1 cellular context compared by ENCODE assay signal in the genomic region with DNA sequence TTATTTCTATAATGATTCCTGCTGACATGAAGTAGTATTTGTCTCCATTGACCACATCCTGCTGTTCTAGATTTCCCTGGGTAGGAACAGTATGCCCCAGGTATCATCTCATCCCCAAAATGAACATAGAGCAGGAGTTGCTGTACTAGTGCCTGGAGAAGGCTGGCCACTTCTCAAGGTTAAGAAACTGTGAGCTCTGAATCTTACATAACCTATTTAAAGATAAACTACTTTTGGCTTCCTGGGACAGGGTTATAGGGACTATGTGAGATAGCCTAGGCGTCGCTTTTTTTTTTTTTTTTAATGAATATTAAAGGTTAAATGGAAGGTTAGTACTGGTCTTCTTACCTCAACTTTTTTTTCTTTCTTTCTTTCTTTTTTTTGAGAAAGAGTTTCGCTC.
TF ChIP-seq lines count a peak whose summit lies in the region.

No MANE protein-coding gene starts in this region.

TF ChIP-seq in IMR-90, 13 proteins besides CTCF, POLR2A, EP300 and RAD21 (continued from another document):
- TF ChIP-seq, protein P1, sequence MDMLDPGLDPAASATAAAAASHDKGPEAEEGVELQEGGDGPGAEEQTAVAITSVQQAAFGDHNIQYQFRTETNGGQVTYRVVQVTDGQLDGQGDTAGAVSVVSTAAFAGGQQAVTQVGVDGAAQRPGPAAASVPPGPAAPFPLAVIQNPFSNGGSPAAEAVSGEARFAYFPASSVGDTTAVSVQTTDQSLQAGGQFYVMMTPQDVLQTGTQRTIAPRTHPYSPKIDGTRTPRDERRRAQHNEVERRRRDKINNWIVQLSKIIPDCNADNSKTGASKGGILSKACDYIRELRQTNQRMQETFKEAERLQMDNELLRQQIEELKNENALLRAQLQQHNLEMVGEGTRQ (IDR thresholded peaks at IDR 0.05; ENCODE audit: low read depth, low read length): no peak
- TF ChIP-seq CHD1 (IDR thresholded peaks at IDR 0.05; ENCODE audit: low read depth, low read length) (no peak), NFE2L2 (IDR thresholded peaks at IDR 0.05; ENCODE audit: low read depth, low read length) (no peak), RCOR1 (IDR thresholded peaks at IDR 0.05; ENCODE audit: insufficient replicate concordance, low read length) (no peak), MAFK (IDR thresholded peaks at IDR 0.05; ENCODE audit: low read depth, low read length) (no peak)
- TF ChIP-seq, protein P2, sequence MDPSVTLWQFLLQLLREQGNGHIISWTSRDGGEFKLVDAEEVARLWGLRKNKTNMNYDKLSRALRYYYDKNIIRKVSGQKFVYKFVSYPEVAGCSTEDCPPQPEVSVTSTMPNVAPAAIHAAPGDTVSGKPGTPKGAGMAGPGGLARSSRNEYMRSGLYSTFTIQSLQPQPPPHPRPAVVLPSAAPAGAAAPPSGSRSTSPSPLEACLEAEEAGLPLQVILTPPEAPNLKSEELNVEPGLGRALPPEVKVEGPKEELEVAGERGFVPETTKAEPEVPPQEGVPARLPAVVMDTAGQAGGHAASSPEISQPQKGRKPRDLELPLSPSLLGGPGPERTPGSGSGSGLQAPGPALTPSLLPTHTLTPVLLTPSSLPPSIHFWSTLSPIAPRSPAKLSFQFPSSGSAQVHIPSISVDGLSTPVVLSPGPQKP (IDR thresholded peaks at IDR 0.05; ENCODE audit: borderline replicate concordance, low read depth, low read length): no peak
